11 cellular contexts compared by ENCODE assay signal in the genomic region with DNA sequence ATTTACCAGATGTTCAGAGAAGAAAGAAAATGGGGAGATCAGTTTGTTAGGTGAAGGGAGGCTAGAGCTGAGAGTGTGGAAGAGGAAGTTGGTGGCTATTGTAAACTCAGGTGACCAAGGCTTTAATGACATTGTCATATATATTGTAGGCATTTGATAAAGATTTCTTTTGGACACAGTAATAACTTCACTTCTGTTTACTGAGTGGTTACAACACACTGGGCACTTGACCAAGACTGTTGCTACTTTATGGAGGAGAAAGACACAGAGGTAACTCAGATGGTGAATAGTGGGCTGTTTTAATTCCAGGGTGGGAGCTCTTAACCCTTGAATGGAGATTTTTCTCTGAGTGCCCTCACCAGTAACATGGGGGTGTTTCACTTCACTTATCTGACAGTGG. TPM values are rescaled to one million over a fixed set of nuclear protein-coding genes. Genes with fewer than 3 reads are reported as not detected.
DNase-seq lines count a peak whose midpoint lies in the region; ATAC-seq, FAIRE-seq and TF ChIP-seq lines count a peak whose summit lies in the region.
"Had no signal": no experiment of that assay in that cellular context is flagged by ENCODE, and none has a peak within 500 bp of the region (broad histone marks: within the 10 kb centered on the region; RNA-seq: fewer than 3 reads in every experiment).

No MANE protein-coding gene starts in this region.

- H3K9me3 Mint-ChIP-seq in IgD-negative memory B cell, result no peaks in the 10 kb centered on the region

- H3K4me1 ChIP-seq in right cardiac atrium (ENCODE audit: control insufficient read depth, insufficient read depth, low read length) (peaks cover 12% of the 10 kb centered on the region), stomach (peaks cover 12 to 80% (median 51%) of the 10 kb centered on the region in 4 donors), foreskin keratinocyte (no peaks in the 10 kb centered on the region)

- H3K9me3 ChIP-seq in right cardiac atrium (ENCODE audit: control insufficient read depth, low read length), result no peaks in the 10 kb centered on the region
- H3K9me3 ChIP-seq in stomach, result no peaks in the 10 kb centered on the region

- in situ Hi-C loops in T47D (cut with HindIII; ENCODE audit: low pct_unique_long_range_greater_than_20kb, low sequenced_read_pairs), result no loop called here

- no peak overlapping the region for H3K4me3 ChIP-seq in right cardiac atrium (ENCODE audit: low read length)
- no peak overlapping the region for H3K4me3 ChIP-seq in stomach

- H3K27me3 Mint-ChIP-seq in IgD-negative memory B cell, result no peaks in the 10 kb centered on the region

- DNase-seq in T47D (ENCODE audit: low read depth in 1 of 2, low spot score in 1 of 2) (peak; percentile 57 to 69), right cardiac atrium (no peak), stomach (peak; percentile 67), foreskin keratinocyte (no peak), urothelium cell line (ENCODE audit: low spot score) (no peak), NOMO-1 treated with dmso at 0.1 percent for 144 hours (lab: John Stamatoyannopoulos, UW; ENCODE audit: unreplicated experiment) (no peak)
- DNase-seq: activated CD4-positive, CD25-positive, alpha-beta regulatory T cell treated with anti-CD3 and anti-CD28 coated beads, Interleukin-2, amount 50 U/mL, for 72 hours; central memory CD4-positive, alpha-beta T cell; islet precursor cell; retina had no signal

- no peaks in the 10 kb centered on the region for H3K27me3 ChIP-seq in right cardiac atrium (ENCODE audit: control insufficient read depth, insufficient read depth)
- no peaks in the 10 kb centered on the region for H3K27me3 ChIP-seq in stomach
- no peaks in the 10 kb centered on the region for H3K27me3 ChIP-seq in foreskin keratinocyte

- ATAC-seq in right cardiac atrium (peak; percentile 16 to 47), foreskin keratinocyte (no peak)

- peaks cover 12% of the 10 kb centered on the region for H3K36me3 Mint-ChIP-seq in IgD-negative memory B cell

- FAIRE-seq in urothelium cell line (lab: Jason Lieb, UNC), result no peak

- no peak for TF ChIP-seq POLR2A in stomach (IDR thresholded peaks at IDR 0.05)

- H3K36me3 ChIP-seq in stomach, result peaks cover 9 to 44% (median 43%) of the 10 kb centered on the region in 4 donors

- TF ChIP-seq CTCF in stomach (IDR thresholded peaks at IDR 0.05), result no peak
- TF ChIP-seq CTCF in foreskin keratinocyte (conservative IDR thresholded peaks at IDR 0.05), result no peak

- peak overlapping the region in 2 of 3 donors; percentile 64 to 69 for H3K27ac Mint-ChIP-seq in IgD-negative memory B cell

- no peak for TF ChIP-seq EP300 in stomach (IDR thresholded peaks at IDR 0.05)

- intact Hi-C loops in right cardiac atrium (cut with DNase I) (no loop called here), stomach (cut with DNase I; ENCODE audit: low total_unique reads) (no loop called here)

- H3K4me3 Mint-ChIP-seq in IgD-negative memory B cell, result no peak overlapping the region

- H3K27ac ChIP-seq in right cardiac atrium (ENCODE audit: low read length) (peak overlapping the region; percentile 27), stomach (peak overlapping the region in 3 of 5 donors; percentile 12 to 57 (median 44)), foreskin keratinocyte (no peak overlapping the region)

- H3K4me1 Mint-ChIP-seq in IgD-negative memory B cell, result peaks cover 12 to 20% (median 16%) of the 10 kb centered on the region in 3 donors

RNA-seq across cellular contexts. Expression of gene TNRC6A, which starts 46.0 kb away (rescaled TPM):
- polyA plus RNA-seq in IgD-negative memory B cell (26.3 TPM), right cardiac atrium (17.6 TPM), stomach (10 to 100 TPM in 1 of 3 donors, 1 to 10 TPM in 2; 6.8 to 30.2 (median 10.0) TPM), foreskin keratinocyte (3.9 and 4.9 TPM in 2 replicates)
- total RNA-seq in right cardiac atrium (10 to 100 TPM; 35.1 to 41.2 (median 38.3) TPM), stomach (10 to 100 TPM; 37.1 to 59.6 (median 47.3) TPM), foreskin keratinocyte (34.9 and 35.7 TPM in 2 replicates)

Comparison
In these comparisons a context has a peak if more than half of its experiments do, and no peak if none do; other contexts are left out.
1. DNase-seq: peak in T47D (2 of 2) and stomach (single experiment); none in right cardiac atrium (0 of 3), foreskin keratinocyte (0 of 2), urothelium cell line (single experiment) and NOMO-1 treated with dmso at 0.1 percent for 144 hours (single experiment).